ENCODE assay signal across 8 cellular contexts in genomic region chr12:21941522-21942376, GRCh38. TPM values are rescaled to one million over a fixed set of nuclear protein-coding genes. Genes with fewer than 3 reads are reported as not detected.
DNase-seq lines count a peak whose midpoint lies in the region; ATAC-seq lines count a peak whose summit lies in the region.

No MANE protein-coding gene starts in this region.

- H3K4me3 ChIP-seq in stomach smooth muscle (ENCODE audit: low read length in 2 of 2), result peak overlapping the region; percentile 75 to 83

- H3K36me3 ChIP-seq in stomach smooth muscle (ENCODE audit: control insufficient read depth in 2 of 2, insufficient read depth in 2 of 2, low read length in 2 of 2), result no peaks in the 10 kb centered on the region

- peaks cover 56% of the 10 kb centered on the region for H3K27me3 Mint-ChIP-seq in activated CD4-positive, alpha-beta T cell treated with anti-CD3 and anti-CD28 coated beads for 36 hours

- peak overlapping the region; percentile 59 for H3K4me3 Mint-ChIP-seq in activated CD4-positive, alpha-beta T cell treated with anti-CD3 and anti-CD28 coated beads for 36 hours

- H3K4me1 Mint-ChIP-seq in activated CD4-positive, alpha-beta T cell treated with anti-CD3 and anti-CD28 coated beads for 36 hours, result peaks cover 16% of the 10 kb centered on the region

- POLR2A ChIA-PET in activated CD4-positive, alpha-beta T cell treated with anti-CD3 and anti-CD28 coated beads for 36 hours (lab: Charles Lee), result no interaction called here

- CTCF ChIA-PET in activated CD4-positive, alpha-beta T cell treated with anti-CD3 and anti-CD28 coated beads for 36 hours (lab: Charles Lee), result interaction anchor here (1.4 kb wide), 1 partner anchor 22 kb away, joined by 3 read pairs; no protein-coding TSS in a partner anchor

- no peak overlapping the region for H3K27ac Mint-ChIP-seq in activated CD4-positive, alpha-beta T cell treated with anti-CD3 and anti-CD28 coated beads for 36 hours

- intact Hi-C loops in activated CD4-positive, alpha-beta T cell treated with anti-CD3 and anti-CD28 coated beads for 36 hours (cut with DNase I, micrococcal nuclease), result no loop called here

- H3K9ac ChIP-seq in stomach smooth muscle (ENCODE audit: low read length in 2 of 2), result peak overlapping the region; percentile 87 to 94

- H3K9me3 Mint-ChIP-seq in activated CD4-positive, alpha-beta T cell treated with anti-CD3 and anti-CD28 coated beads for 36 hours (ENCODE audit: low read depth), result peaks cover 15% of the 10 kb centered on the region

- no peaks in the 10 kb centered on the region for H3K36me3 Mint-ChIP-seq in activated CD4-positive, alpha-beta T cell treated with anti-CD3 and anti-CD28 coated beads for 36 hours (ENCODE audit: low read depth)

- ATAC-seq in activated CD4-positive, alpha-beta T cell treated with anti-CD3 and anti-CD28 coated beads for 36 hours, result no peak
- no peak for ATAC-seq in GM21737 (IDR thresholded peaks at IDR 0.05; ENCODE audit: unreplicated experiment)

- no peak for DNase-seq in activated CD4-positive, alpha-beta T cell treated with anti-CD3 and anti-CD28 coated beads for 36 hours
- DNase-seq in activated CD4-positive, alpha-beta T cell treated with anti-CD3 and anti-CD28 coated beads for 1 hour, result no peak
- DNase-seq in stimulated activated CD4-positive, alpha-beta T cell treated with anti-CD3 and anti-CD28 coated beads, Interleukin-2, amount 100 ng/mL, for 48 hours, result no peak
- DNase-seq in T-helper 9 cell, result no peak

- peak overlapping the region; percentile 43 for H3K27ac ChIP-seq in cingulate gyrus (ENCODE audit: low read depth, low read length)
- H3K27ac ChIP-seq in layer of hippocampus (ENCODE audit: low read depth, low read length), result peak overlapping the region; percentile 57
- H3K27ac ChIP-seq in stomach smooth muscle (ENCODE audit: low read length), result peak overlapping the region; percentile 89

- H3K4me1 ChIP-seq in stomach smooth muscle (ENCODE audit: control insufficient read depth, insufficient read depth, low read length), result peaks cover 2% of the 10 kb centered on the region

- H3K27me3 ChIP-seq in layer of hippocampus (ENCODE audit: control insufficient read depth, insufficient read depth, low read length) (peaks cover 2% of the 10 kb centered on the region), stomach smooth muscle (ENCODE audit: control insufficient read depth in 1 of 2, insufficient read depth in 2 of 2, low read length in 2 of 2) (no peaks in the 10 kb centered on the region)

- peaks cover 0 to 10% of the 10 kb centered on the region in 2 donors for H3K9me3 ChIP-seq in stomach smooth muscle (ENCODE audit: control insufficient read depth in 2 of 2, low read length in 2 of 2)

RNA-seq across cellular contexts. Expression of gene ABCC9, which starts 0.5 kb away (rescaled TPM):
- not detected for total RNA-seq in activated CD4-positive, alpha-beta T cell treated with anti-CD3 and anti-CD28 coated beads for 36 hours
